10 cellular contexts compared by ENCODE assay signal in the genomic region with DNA sequence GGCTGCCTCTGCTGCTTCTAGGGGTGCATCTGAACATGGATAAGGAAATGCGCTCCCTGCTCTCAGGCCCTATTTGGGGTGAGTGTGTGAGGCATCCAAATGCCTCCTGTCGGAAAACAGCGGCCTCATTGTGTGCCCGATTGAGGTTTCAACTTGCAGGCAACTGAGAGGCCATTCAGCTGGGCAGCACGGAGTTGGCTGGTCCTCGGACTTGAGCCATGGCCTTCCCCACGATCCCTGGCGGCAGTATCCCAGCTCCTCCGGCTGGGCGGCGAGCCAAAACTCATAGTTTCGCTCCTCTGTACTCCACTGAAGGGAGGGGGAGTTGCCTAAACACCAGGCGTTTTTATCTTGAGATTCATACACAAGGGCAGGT.
A peak's percentile ranks its signal among the peaks of the same experiment; 100 is the strongest.
DNase-seq lines count a peak whose midpoint lies in the region; ATAC-seq, FAIRE-seq and TF ChIP-seq lines count a peak whose summit lies in the region.
"Had no signal": no experiment of that assay in that cellular context is flagged by ENCODE, and none has a peak within 500 bp of the region (broad histone marks: within the 10 kb centered on the region; RNA-seq: fewer than 3 reads in every experiment).

No MANE protein-coding gene starts in this region.

- no peak for TF ChIP-seq POLR2A in prostate gland (IDR thresholded peaks at IDR 0.05)

- H3K27me3 ChIP-seq in hepatocyte (peaks cover 73% of the 10 kb centered on the region), prostate gland (replicated peaks; ENCODE audit: insufficient read depth) (no peaks in the 10 kb centered on the region), small intestine (ENCODE audit: control insufficient read depth in 2 of 2, insufficient read depth in 2 of 2, low read length in 2 of 2) (peaks cover 12 to 18% of the 10 kb centered on the region in 2 donors)
- H3K27me3 ChIP-seq in naive thymus-derived CD4-positive, alpha-beta T cell (ENCODE audit: control insufficient read depth in 2 of 2, insufficient read depth in 2 of 2, low read length in 2 of 2): peaks cover 0 to 7% of the 10 kb centered on the region in 2 donors

- intact Hi-C loops in prostate gland (cut with DNase I): no loop called here
- intact Hi-C loops in naive thymus-derived CD4-positive, alpha-beta T cell (cut with micrococcal nuclease): loop anchor here in 1 of 2 donors (10.0 kb wide), 1 partner anchor 1255 kb away; a partner anchor contains a TSS

- no peaks in the 10 kb centered on the region for H3K36me3 ChIP-seq in hepatocyte (replicated peaks; ENCODE audit: insufficient read depth, low read depth)
- H3K36me3 ChIP-seq in prostate gland: no peaks in the 10 kb centered on the region
- no peaks in the 10 kb centered on the region for H3K36me3 ChIP-seq in naive thymus-derived CD4-positive, alpha-beta T cell (ENCODE audit: control insufficient read depth in 2 of 3, insufficient read depth in 3 of 3, low read length in 3 of 3)
- H3K36me3 ChIP-seq in small intestine (ENCODE audit: control insufficient read depth in 2 of 2, insufficient read depth in 2 of 2, low read length in 2 of 2): no peaks in the 10 kb centered on the region

- peaks cover 12% of the 10 kb centered on the region for H3K4me1 ChIP-seq in hepatocyte (ENCODE audit: insufficient read depth)
- H3K4me1 ChIP-seq in prostate gland (replicated peaks): no peaks in the 10 kb centered on the region
- no peaks in the 10 kb centered on the region for H3K4me1 ChIP-seq in naive thymus-derived CD4-positive, alpha-beta T cell (ENCODE audit: control insufficient read depth in 2 of 2, insufficient read depth in 2 of 2, low read length in 2 of 2)
- no peaks in the 10 kb centered on the region for H3K4me1 ChIP-seq in small intestine (ENCODE audit: control insufficient read depth in 2 of 2, insufficient read depth in 1 of 2, low read depth in 1 of 2, low read length in 1 of 2)

- H3K9me2 ChIP-seq in hepatocyte (replicated peaks; ENCODE audit: insufficient read depth): no peaks in the 10 kb centered on the region

- H3K4me3 Mint-ChIP-seq in WTC11: peak overlapping the region; percentile 73
- H3K4me3 Mint-ChIP-seq in activated CD4-positive, alpha-beta memory T cell treated with anti-CD3 and anti-CD28 coated beads, Interleukin-2, amount 10 ng/mL, durations not matched to agents 7 days and 5 days: no peak overlapping the region
- H3K4me3 Mint-ChIP-seq in naive thymus-derived CD4-positive, alpha-beta T cell: no peak overlapping the region

- WGBS in hepatocyte (ENCODE audit: low lambda C conversion rate, missing lambda C conversion rate): 5% methylated on average over 13 of the region's 13 CpGs
- WGBS in prostate gland: under 1% methylated on average over 12 of the region's 13 CpGs
- 3 to 8% (median 6%) methylated on average over 13 of the region's 13 CpGs for WGBS in small intestine, 3 donors

- no peaks in the 10 kb centered on the region for H3K9me3 ChIP-seq in hepatocyte (ENCODE audit: low read depth)
- no peaks in the 10 kb centered on the region for H3K9me3 ChIP-seq in prostate gland
- no peaks in the 10 kb centered on the region for H3K9me3 ChIP-seq in naive thymus-derived CD4-positive, alpha-beta T cell (ENCODE audit: control insufficient read depth in 2 of 3, low read length in 3 of 3)
- H3K9me3 ChIP-seq in small intestine (ENCODE audit: control insufficient read depth, low read depth): no peaks in the 10 kb centered on the region

- ATAC-seq in WTC11: peak; percentile 6
- ATAC-seq in naive thymus-derived CD4-positive, alpha-beta T cell: no peak
- ATAC-seq: naive thymus-derived CD8-positive, alpha-beta T cell had no signal

- H3K4me2 ChIP-seq in hepatocyte: peak overlapping the region; percentile 95

- POLR2A ChIA-PET in WTC11 (lab: Charles Lee): no interaction called here
- POLR2A ChIA-PET in activated CD4-positive, alpha-beta memory T cell treated with anti-CD3 and anti-CD28 coated beads, Interleukin-2, amount 10 ng/mL, durations not matched to agents 7 days and 5 days (lab: Charles Lee): no interaction called here
- POLR2A ChIA-PET in naive thymus-derived CD4-positive, alpha-beta T cell (lab: Charles Lee): no interaction called here

- no peaks in the 10 kb centered on the region for H3K9me3 Mint-ChIP-seq in WTC11
- no peaks in the 10 kb centered on the region for H3K9me3 Mint-ChIP-seq in activated CD4-positive, alpha-beta memory T cell treated with anti-CD3 and anti-CD28 coated beads, Interleukin-2, amount 10 ng/mL, durations not matched to agents 7 days and 5 days
- peaks cover 0 to 19% (median 6%) of the 10 kb centered on the region in 11 donors for H3K9me3 Mint-ChIP-seq in naive thymus-derived CD4-positive, alpha-beta T cell

- no peaks in the 10 kb centered on the region for H4K20me1 ChIP-seq in hepatocyte (ENCODE audit: insufficient read depth, poor library complexity, severe bottlenecking)

- CTCF ChIA-PET in WTC11 (lab: Charles Lee): interaction anchor here (0.8 to 2.4 kb wide), 5 partner anchors 17 to 214 kb away, joined by 3 to 8 read pairs (median 3); no protein-coding TSS in a partner anchor
- CTCF ChIA-PET in activated CD4-positive, alpha-beta memory T cell treated with anti-CD3 and anti-CD28 coated beads, Interleukin-2, amount 10 ng/mL, durations not matched to agents 7 days and 5 days (lab: Charles Lee): no interaction called here
- CTCF ChIA-PET in naive thymus-derived CD4-positive, alpha-beta T cell (lab: Charles Lee): no interaction called here

- H3K27me3 Mint-ChIP-seq in WTC11 (ENCODE audit: low read depth): peaks cover 92% of the 10 kb centered on the region
- H3K27me3 Mint-ChIP-seq in activated CD4-positive, alpha-beta memory T cell treated with anti-CD3 and anti-CD28 coated beads, Interleukin-2, amount 10 ng/mL, durations not matched to agents 7 days and 5 days: peaks cover 37% of the 10 kb centered on the region
- H3K27me3 Mint-ChIP-seq in naive thymus-derived CD4-positive, alpha-beta T cell: peaks cover 55 to 67% (median 61%) of the 10 kb centered on the region in 5 donors

- no peak overlapping the region for H3K27ac Mint-ChIP-seq in WTC11
- H3K27ac Mint-ChIP-seq in activated CD4-positive, alpha-beta memory T cell treated with anti-CD3 and anti-CD28 coated beads, Interleukin-2, amount 10 ng/mL, durations not matched to agents 7 days and 5 days: no peak overlapping the region
- H3K27ac Mint-ChIP-seq in naive thymus-derived CD4-positive, alpha-beta T cell: no peak overlapping the region

- FAIRE-seq in small intestine (lab: Jason Lieb, UNC): no peak

- DNase-seq in GM03348 (ENCODE audit: low spot score): peak; percentile 72
- DNase-seq in WTC11 (ENCODE audit: low spot score): peak; percentile 25
- DNase-seq in hepatocyte (ENCODE audit: low spot score): peak; percentile 39
- DNase-seq in prostate gland (ENCODE audit: low spot score): no peak
- no peak for DNase-seq in activated CD4-positive, alpha-beta memory T cell treated with anti-CD3 and anti-CD28 coated beads, Interleukin-2, amount 10 ng/mL, durations not matched to agents 7 days and 5 days
- no peak for DNase-seq in naive thymus-derived CD4-positive, alpha-beta T cell
- DNase-seq in stimulated activated CD4-positive, alpha-beta T cell treated with anti-CD3 and anti-CD28 coated beads, Interleukin-1b, Interleukin-23, amount 100 ng/mL, for 48 hours: no peak
- no peak for DNase-seq in small intestine
- DNase-seq: naive thymus-derived CD8-positive, alpha-beta T cell; RPMI8226 had no signal

- H3K4me1 Mint-ChIP-seq in WTC11: peaks cover 16% of the 10 kb centered on the region
- no peaks in the 10 kb centered on the region for H3K4me1 Mint-ChIP-seq in activated CD4-positive, alpha-beta memory T cell treated with anti-CD3 and anti-CD28 coated beads, Interleukin-2, amount 10 ng/mL, durations not matched to agents 7 days and 5 days
- H3K4me1 Mint-ChIP-seq in naive thymus-derived CD4-positive, alpha-beta T cell: peaks cover 0 to 4% (median 0%) of the 10 kb centered on the region in 7 donors

- H3K36me3 Mint-ChIP-seq in WTC11: no peaks in the 10 kb centered on the region
- H3K36me3 Mint-ChIP-seq in activated CD4-positive, alpha-beta memory T cell treated with anti-CD3 and anti-CD28 coated beads, Interleukin-2, amount 10 ng/mL, durations not matched to agents 7 days and 5 days (ENCODE audit: low read depth): no peaks in the 10 kb centered on the region
- peaks cover 0 to 12% (median 1%) of the 10 kb centered on the region in 5 donors for H3K36me3 Mint-ChIP-seq in naive thymus-derived CD4-positive, alpha-beta T cell

- no peaks in the 10 kb centered on the region for H3K79me2 ChIP-seq in hepatocyte

- H3K27ac ChIP-seq in hepatocyte: no peak overlapping the region
- H3K27ac ChIP-seq in prostate gland: no peak overlapping the region
- H3K27ac ChIP-seq in naive thymus-derived CD4-positive, alpha-beta T cell (ENCODE audit: low read depth, low read length): no peak overlapping the region
- H3K27ac ChIP-seq in small intestine (ENCODE audit: low read depth in 1 of 2, low read length in 1 of 2): no peak overlapping the region

- no peak overlapping the region for H3K4me3 ChIP-seq in hepatocyte
- peak overlapping the region; percentile 34 to 42 for H3K4me3 ChIP-seq in prostate gland
- no peak overlapping the region for H3K4me3 ChIP-seq in naive thymus-derived CD4-positive, alpha-beta T cell (ENCODE audit: low read length)
- H3K4me3 ChIP-seq in small intestine (ENCODE audit: low read depth in 1 of 2, low read length in 2 of 2): no peak overlapping the region

- TF ChIP-seq CTCF in WTC11 (IDR thresholded peaks at IDR 0.05) (no peak), hepatocyte (IDR thresholded peaks at IDR 0.05; ENCODE audit: poor library complexity) (no peak), prostate gland (IDR thresholded peaks at IDR 0.05) (no peak)

- H2AFZ ChIP-seq in hepatocyte: peak overlapping the region; percentile 68

TF ChIP-seq in WTC11, 78 proteins besides CTCF, POLR2A, EP300 and RAD21 (continues in another document):
- TF ChIP-seq ESRRA (CRISPR knock-in tag; IDR thresholded peaks at IDR 0.05; ENCODE audit: borderline replicate concordance) (no peak), CBFB (CRISPR knock-in tag; IDR thresholded peaks at IDR 0.05; ENCODE audit: low read depth) (no peak), NFATC4 (CRISPR knock-in tag; IDR thresholded peaks at IDR 0.05) (no peak), ATF1 (CRISPR knock-in tag; IDR thresholded peaks at IDR 0.05) (no peak)
- TF ChIP-seq, protein P1, sequence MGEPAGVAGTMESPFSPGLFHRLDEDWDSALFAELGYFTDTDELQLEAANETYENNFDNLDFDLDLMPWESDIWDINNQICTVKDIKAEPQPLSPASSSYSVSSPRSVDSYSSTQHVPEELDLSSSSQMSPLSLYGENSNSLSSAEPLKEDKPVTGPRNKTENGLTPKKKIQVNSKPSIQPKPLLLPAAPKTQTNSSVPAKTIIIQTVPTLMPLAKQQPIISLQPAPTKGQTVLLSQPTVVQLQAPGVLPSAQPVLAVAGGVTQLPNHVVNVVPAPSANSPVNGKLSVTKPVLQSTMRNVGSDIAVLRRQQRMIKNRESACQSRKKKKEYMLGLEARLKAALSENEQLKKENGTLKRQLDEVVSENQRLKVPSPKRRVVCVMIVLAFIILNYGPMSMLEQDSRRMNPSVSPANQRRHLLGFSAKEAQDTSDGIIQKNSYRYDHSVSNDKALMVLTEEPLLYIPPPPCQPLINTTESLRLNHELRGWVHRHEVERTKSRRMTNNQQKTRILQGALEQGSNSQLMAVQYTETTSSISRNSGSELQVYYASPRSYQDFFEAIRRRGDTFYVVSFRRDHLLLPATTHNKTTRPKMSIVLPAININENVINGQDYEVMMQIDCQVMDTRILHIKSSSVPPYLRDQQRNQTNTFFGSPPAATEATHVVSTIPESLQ (CRISPR knock-in tag; IDR thresholded peaks at IDR 0.05): no peak

Comparison
In these comparisons a context has a peak if more than half of its experiments do, and no peak if none do; other contexts are left out.
1. DNase-seq: peak in GM03348 (single experiment), WTC11 (single experiment) and hepatocyte (single experiment); none in prostate gland (single experiment), activated CD4-positive, alpha-beta memory T cell treated with anti-CD3 and anti-CD28 coated beads, Interleukin-2, amount 10 ng/mL, durations not matched to agents 7 days and 5 days (single experiment), naive thymus-derived CD4-positive, alpha-beta T cell (0 of 9), stimulated activated CD4-positive, alpha-beta T cell treated with anti-CD3 and anti-CD28 coated beads, Interleukin-1b, Interleukin-23, amount 100 ng/mL, for 48 hours (single experiment) and small intestine (single experiment).
2. H3K4me3 ChIP-seq: peak in prostate gland (2 of 2); none in hepatocyte (single experiment), naive thymus-derived CD4-positive, alpha-beta T cell (single experiment) and small intestine (0 of 2).